In the genomic region with DNA sequence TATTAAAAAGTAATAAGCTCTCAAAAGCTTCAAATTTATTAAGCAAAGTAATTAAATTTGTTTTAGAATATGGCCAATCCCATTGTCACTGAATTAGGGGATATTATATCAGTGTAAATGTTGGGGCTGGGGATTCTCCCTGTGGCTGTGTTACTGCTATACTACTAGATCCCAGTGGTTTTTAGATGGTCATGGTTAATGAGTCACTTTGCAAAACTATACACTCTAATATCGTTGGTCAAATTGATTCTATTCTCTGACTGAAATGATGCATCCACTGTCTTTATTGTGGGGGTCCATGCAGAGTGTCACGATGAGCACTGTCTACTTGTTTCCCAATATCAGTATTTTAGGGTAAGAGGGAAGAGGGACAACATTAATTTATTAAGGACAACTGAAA, we compare ENCODE assay signal across 21 cellular contexts.
"Had no signal": no experiment of that assay in that cellular context is flagged by ENCODE, and none has a peak within 500 bp of the region (broad histone marks: within the 10 kb centered on the region; RNA-seq: fewer than 3 reads in every experiment).

No MANE protein-coding gene starts in this region.

- H3K36me3 ChIP-seq: gastroesophageal sphincter, heart left ventricle, prostate gland, right lobe of liver, spleen, tibial nerve, upper lobe of right lung had no signal

- H2AFZ ChIP-seq: parathyroid adenoma had no signal

- DNase-seq: cortex of kidney; dorsolateral prefrontal cortex; effector CD8-positive, alpha-beta T cell; heart left ventricle; hippocampal formation; naive thymus-derived CD4-positive, alpha-beta T cell; nephron progenitor cell; retina; right lobe of liver; spleen; stimulated activated CD4-positive, alpha-beta T cell treated with anti-CD3 and anti-CD28 coated beads, Interleukin-15, amount 100 ng/mL, for 24 hours; stimulated activated CD4-positive, alpha-beta T cell treated with anti-CD3 and anti-CD28 coated beads, Interleukin-1b, Interleukin-23, amount 100 ng/mL, for 48 hours; stimulated activated CD4-positive, alpha-beta T cell treated with anti-CD3 and anti-CD28 coated beads, Interleukin-4, amount 100 ng/mL, for 24 hours; stimulated activated naive B cell treated with anti-CD40 and anti-IgM and Interleukin-4, amounts not matched to agents 10 μg/mL and 1 μg/mL and 100 μg/mL, for 72 hours; stimulated activated naive CD8-positive, alpha-beta T cell treated with anti-CD3 and anti-CD28 coated beads, Interleukin-15, amount 100 ng/mL, for 72 hours; testis; upper lobe of right lung had no signal

- ATAC-seq: gastroesophageal sphincter; heart left ventricle; naive thymus-derived CD4-positive, alpha-beta T cell; right lobe of liver; stimulated activated naive B cell treated with anti-CD40 and anti-IgM and Interleukin-4, amounts not matched to agents 10 μg/mL and 1 μg/mL and 100 μg/mL, for 72 hours; stimulated activated naive CD8-positive, alpha-beta T cell treated with anti-CD3 and anti-CD28 coated beads, Interleukin-15, amount 100 ng/mL, for 72 hours; upper lobe of right lung had no signal

- H3K9ac ChIP-seq: parathyroid adenoma had no signal

- H3K4me1 ChIP-seq: gastroesophageal sphincter, parathyroid adenoma, prostate gland, right lobe of liver, spleen, testis, tibial nerve, upper lobe of right lung had no signal

- H3K79me2 ChIP-seq: parathyroid adenoma had no signal

- H3K27me3 ChIP-seq: dorsolateral prefrontal cortex, gastroesophageal sphincter, heart left ventricle, right lobe of liver, spleen, testis, tibial nerve, upper lobe of right lung had no signal

- H3K4me3 ChIP-seq: dorsolateral prefrontal cortex, gastroesophageal sphincter, heart left ventricle, prostate gland, right lobe of liver, spleen, testis, tibial nerve, upper lobe of right lung had no signal

- H3K9me3 ChIP-seq: gastroesophageal sphincter, prostate gland, right lobe of liver, spleen, testis, tibial nerve, upper lobe of right lung had no signal

- H3K27ac ChIP-seq: gastroesophageal sphincter, heart left ventricle, parathyroid adenoma, prostate gland, right lobe of liver, spleen, testis, tibial nerve, upper lobe of right lung had no signal
